ENCODE assay signal across 21 cellular contexts in genomic region chr9:68827833-68828744, GRCh38.
DNase-seq lines count a peak whose midpoint lies in the region; ATAC-seq, FAIRE-seq and TF ChIP-seq lines count a peak whose summit lies in the region.
"Had no signal": no experiment of that assay in that cellular context is flagged by ENCODE, and none has a peak within 500 bp of the region (broad histone marks: within the 10 kb centered on the region; RNA-seq: fewer than 3 reads in every experiment).

No MANE protein-coding gene starts in this region.

- TF ChIP-seq CTCF in HepG2 (CRISPR knock-in tag; IDR thresholded peaks at IDR 0.05) (no peak), right lobe of liver (IDR thresholded peaks at IDR 0.05) (no peak), mucosa of descending colon (IDR thresholded peaks at IDR 0.05) (no peak)
- TF ChIP-seq CTCF in activated CD8-positive, alpha-beta T cell treated with anti-CD3 and anti-CD28 coated beads for 36 hours (IDR thresholded peaks at IDR 0.05): no peak

- 95% methylated on average over 14 of the region's 14 CpGs for WGBS in HepG2 (ENCODE audit: low lambda C conversion rate)
- WGBS in right lobe of liver (ENCODE audit: insufficient coverage, low coverage, low lambda C conversion rate, missing lambda C conversion rate): 66% methylated on average over 11 of the region's 14 CpGs

- in situ Hi-C loops in HepG2 (cut with HindIII; ENCODE audit: extremely low pct_ligation_motif_present, low pct_unique_long_range_greater_than_20kb): loop anchor here (10.0 kb wide), 1 partner anchor 63 kb away; no protein-coding TSS in a partner anchor

- no peak overlapping the region for H3K27ac ChIP-seq in HepG2 (ENCODE audit: extremely low read length, insufficient read depth, low read length)
- H3K27ac ChIP-seq in right lobe of liver: no peak overlapping the region
- H3K27ac ChIP-seq: GM23248, HL-60 had no signal

- no peak for ATAC-seq in HepG2
- ATAC-seq in right lobe of liver: no peak
- ATAC-seq in mucosa of descending colon: peak; percentile 64
- no peak for ATAC-seq in activated CD8-positive, alpha-beta T cell treated with anti-CD3 and anti-CD28 coated beads for 36 hours
- ATAC-seq in HG03135 (IDR thresholded peaks at IDR 0.05; ENCODE audit: unreplicated experiment): no peak

- H3K4me3 ChIP-seq in HepG2 (replicated peaks in 1 of 3; ENCODE audit: insufficient read depth in 1 of 3, low read depth in 2 of 3, low read length in 3 of 3) (no peak overlapping the region), right lobe of liver (no peak overlapping the region), mucosa of descending colon (no peak overlapping the region)
- H3K4me3 ChIP-seq: GM23248 had no signal

- no peak overlapping the region for H3K27ac Mint-ChIP-seq in activated CD8-positive, alpha-beta T cell treated with anti-CD3 and anti-CD28 coated beads for 36 hours
- H3K27ac Mint-ChIP-seq: CD4-positive, CD25-positive, alpha-beta regulatory T cell; IgD-negative memory B cell had no signal

- no peaks in the 10 kb centered on the region for H3K79me2 ChIP-seq in HepG2 (ENCODE audit: insufficient read depth, low read length)

- TF ChIP-seq EP300 in HepG2 (IDR thresholded peaks at IDR 0.05; ENCODE audit: low read depth in 2 of 2, low read length in 2 of 2) (no peak), HepG2 (CRISPR knock-in tag; IDR thresholded peaks at IDR 0.05; ENCODE audit: borderline replicate concordance) (no peak)

- no peaks in the 10 kb centered on the region for H4K20me1 ChIP-seq in HepG2 (ENCODE audit: insufficient read depth, low read length)

- H3K36me3 Mint-ChIP-seq in activated CD8-positive, alpha-beta T cell treated with anti-CD3 and anti-CD28 coated beads for 36 hours (ENCODE audit: low read depth): no peaks in the 10 kb centered on the region
- H3K36me3 Mint-ChIP-seq: CD4-positive, CD25-positive, alpha-beta regulatory T cell; CD8-positive, alpha-beta memory T cell had no signal

- peaks cover 4% of the 10 kb centered on the region for H3K27me3 Mint-ChIP-seq in activated CD8-positive, alpha-beta T cell treated with anti-CD3 and anti-CD28 coated beads for 36 hours
- H3K27me3 Mint-ChIP-seq: CD4-positive, CD25-positive, alpha-beta regulatory T cell; IgD-negative memory B cell had no signal

- no peaks in the 10 kb centered on the region for H3K4me1 Mint-ChIP-seq in activated CD8-positive, alpha-beta T cell treated with anti-CD3 and anti-CD28 coated beads for 36 hours (ENCODE audit: low read depth)
- H3K4me1 Mint-ChIP-seq: CD4-positive, CD25-positive, alpha-beta regulatory T cell; CD8-positive, alpha-beta memory T cell had no signal

- no peaks in the 10 kb centered on the region for H3K9me3 ChIP-seq in HepG2 (ENCODE audit: low read length)
- H3K9me3 ChIP-seq in right lobe of liver: no peaks in the 10 kb centered on the region
- no peaks in the 10 kb centered on the region for H3K9me3 ChIP-seq in mucosa of descending colon
- H3K9me3 ChIP-seq: BE2C had no signal

- H3K36me3 ChIP-seq in HepG2 (replicated peaks in 1 of 2; ENCODE audit: control insufficient read depth in 1 of 2, insufficient read depth in 2 of 2, low read length in 2 of 2) (0 out of 5 replicates have a peak, but pooled peaks cover 0 to 13% of the 10 kb centered on the region in 2 experiments), right lobe of liver (no peaks in the 10 kb centered on the region), mucosa of descending colon (ENCODE audit: low read depth) (no peaks in the 10 kb centered on the region)
- H3K36me3 ChIP-seq: BE2C had no signal

- CTCF ChIA-PET in HepG2 (lab: Yijun Ruan, JAX; ENCODE audit: low intra/inter-chr PET ratio, low total read pairs): no interaction called here
- CTCF ChIA-PET in activated CD8-positive, alpha-beta T cell treated with anti-CD3 and anti-CD28 coated beads for 36 hours (lab: Charles Lee): interaction anchor here (0.9 kb wide), 1 partner anchor 12 kb away, joined by 3 read pairs; no protein-coding TSS in a partner anchor

- H3K9me3 Mint-ChIP-seq in activated CD8-positive, alpha-beta T cell treated with anti-CD3 and anti-CD28 coated beads for 36 hours: no peaks in the 10 kb centered on the region
- H3K9me3 Mint-ChIP-seq: CD4-positive, CD25-positive, alpha-beta regulatory T cell; CD8-positive, alpha-beta memory T cell; IgD-negative memory B cell had no signal

- H3K4me1 ChIP-seq in HepG2 (ENCODE audit: insufficient read depth, low read length) (no peaks in the 10 kb centered on the region), right lobe of liver (no peaks in the 10 kb centered on the region), mucosa of descending colon (ENCODE audit: low read depth) (no peaks in the 10 kb centered on the region)
- H3K4me1 ChIP-seq: BE2C had no signal

- intact Hi-C loops in HepG2 (cut with micrococcal nuclease; ENCODE audit: unreplicated experiment) (no loop called here), right lobe of liver (cut with DNase I) (no loop called here), mucosa of descending colon (cut with DNase I, micrococcal nuclease) (no loop called here)
- intact Hi-C loops in activated CD8-positive, alpha-beta T cell treated with anti-CD3 and anti-CD28 coated beads for 36 hours (cut with micrococcal nuclease): no loop called here

- FAIRE-seq in HepG2 (lab: Jason Lieb, UNC): no peak
- FAIRE-seq: D721Med, G401.6, GM12891, H54, HTR-8/SVneo had no signal

- peak; percentile 5 for DNase-seq in HepG2 (ENCODE audit: low spot score)
- DNase-seq in right lobe of liver: no peak
- DNase-seq in NCI-H748 treated with DMSO at 0.1 percent for 48 hours (lab: John Stamatoyannopoulos, UW): peak; percentile 18
- no peak for DNase-seq in mucosa of descending colon
- no peak for DNase-seq in AML-193 (lab: John Stamatoyannopoulos, UW)
- no peak for DNase-seq in activated CD8-positive, alpha-beta T cell treated with anti-CD3 and anti-CD28 coated beads for 36 hours
- DNase-seq: BE2C; C1 segment of cervical spinal cord; CD4-positive, CD25-positive, alpha-beta regulatory T cell; CD8-positive, alpha-beta memory T cell; COR-L47; GM23248; HCEC 1CT had no signal

- H3K9ac ChIP-seq in HepG2 (ENCODE audit: insufficient read depth, low read depth, low read length): no peak overlapping the region
- H3K9ac ChIP-seq: GM23248 had no signal

- H2AFZ ChIP-seq in HepG2 (ENCODE audit: low read length): no peak overlapping the region
- H2AFZ ChIP-seq: GM23248 had no signal

- POLR2A ChIA-PET in HepG2 (lab: Yijun Ruan, JAX): no interaction called here
- POLR2A ChIA-PET in activated CD8-positive, alpha-beta T cell treated with anti-CD3 and anti-CD28 coated beads for 36 hours (lab: Charles Lee): no interaction called here

- TF ChIP-seq POLR2A in HepG2 (IDR thresholded peaks at IDR 0.05; ENCODE audit: insufficient read depth in 1 of 2, low read depth in 2 of 2, low read length in 2 of 2) (no peak), right lobe of liver (IDR thresholded peaks at IDR 0.05) (no peak)

- BruUV-seq in HepG2 (replicated peaks; lab: Mats Ljungman, UMichigan): no TSS peak

- TF ChIP-seq RAD21 in HepG2 (CRISPR knock-in tag; IDR thresholded peaks at IDR 0.05): no peak

- no peak overlapping the region for H3K4me2 ChIP-seq in HepG2 (ENCODE audit: low read depth, low read length)

- H3K27me3 ChIP-seq in HepG2 (ENCODE audit: control insufficient read depth in 1 of 2, insufficient read depth in 2 of 2, low read length in 2 of 2) (no peaks in the 10 kb centered on the region), right lobe of liver (no peaks in the 10 kb centered on the region)

- H3K4me3 Mint-ChIP-seq in activated CD8-positive, alpha-beta T cell treated with anti-CD3 and anti-CD28 coated beads for 36 hours: no peak overlapping the region
- H3K4me3 Mint-ChIP-seq: CD4-positive, CD25-positive, alpha-beta regulatory T cell; CD8-positive, alpha-beta memory T cell; IgD-negative memory B cell had no signal

TF ChIP-seq in HepG2, 621 proteins besides CTCF, POLR2A, EP300 and RAD21 (continues in another document):
- TF ChIP-seq ZNF605 (CRISPR knock-in tag; IDR thresholded peaks at IDR 0.05) (no peak), ETS1 (CRISPR knock-in tag; IDR thresholded peaks at IDR 0.05) (no peak)

Comparison
In these comparisons a context has a peak if more than half of its experiments do, and no peak if none do; other contexts are left out.
1. DNase-seq: peak in HepG2 (single experiment) and NCI-H748 treated with DMSO at 0.1 percent for 48 hours (single experiment); none in right lobe of liver (0 of 3), mucosa of descending colon (0 of 3), AML-193 (0 of 2) and activated CD8-positive, alpha-beta T cell treated with anti-CD3 and anti-CD28 coated beads for 36 hours (single experiment).